ENCODE assay signal across 1 cellular context in the genomic region with DNA sequence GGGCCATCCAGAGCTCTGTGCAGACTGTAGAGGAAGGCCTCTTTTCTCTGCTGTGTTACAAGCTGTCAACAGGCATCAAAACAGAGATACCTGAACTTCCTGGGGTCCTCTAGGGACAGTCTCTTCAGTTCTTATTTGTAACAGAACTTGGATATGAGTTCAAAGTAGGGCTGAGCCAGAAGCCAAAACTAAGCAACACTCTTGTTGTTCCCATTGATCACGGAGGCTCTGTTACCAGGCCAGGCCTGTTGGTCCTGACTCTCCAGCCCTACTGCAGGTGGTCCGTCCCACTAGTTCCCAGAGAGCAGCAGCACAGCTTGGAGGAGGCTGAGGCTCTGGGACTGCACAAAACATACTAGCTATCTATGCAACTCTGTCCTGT.
TF ChIP-seq lines count a peak whose summit lies in the region.

No MANE protein-coding gene starts in this region.

TF ChIP-seq in HepG2, 621 proteins besides CTCF, POLR2A, EP300 and RAD21 (continues in another document):
- TF ChIP-seq ZNF781 (CRISPR knock-in tag; IDR thresholded peaks at IDR 0.05; ENCODE audit: borderline replicate concordance, not compliant biosample characterization) (no peak), ZNF3 (CRISPR knock-in tag; IDR thresholded peaks at IDR 0.05) (no peak), ZNF552 (CRISPR knock-in tag; IDR thresholded peaks at IDR 0.05; ENCODE audit: borderline replicate concordance) (no peak), NCOA5 (CRISPR knock-in tag; IDR thresholded peaks at IDR 0.05) (no peak), ZNF687 (CRISPR knock-in tag; IDR thresholded peaks at IDR 0.05) (peak; percentile 63), ZKSCAN5 (CRISPR knock-in tag; IDR thresholded peaks at IDR 0.05) (no peak), ELF4 (CRISPR knock-in tag; IDR thresholded peaks at IDR 0.05; ENCODE audit: borderline replicate concordance) (no peak), DNMT3B (CRISPR knock-in tag; conservative IDR thresholded peaks at IDR 0.05) (no peak), FOXP4 (CRISPR knock-in tag; IDR thresholded peaks at IDR 0.05) (no peak), MIER3 (CRISPR knock-in tag; IDR thresholded peaks at IDR 0.05; ENCODE audit: borderline replicate concordance) (no peak), LRRFIP1 (CRISPR knock-in tag; conservative IDR thresholded peaks at IDR 0.05) (no peak), ZBTB38 (CRISPR knock-in tag; IDR thresholded peaks at IDR 0.05) (peak; percentile 60; the same call in 1 of the 2 replicates), ZFX (CRISPR knock-in tag; IDR thresholded peaks at IDR 0.05; ENCODE audit: low read depth) (peak; percentile 57), ZBTB7B (CRISPR knock-in tag; IDR thresholded peaks at IDR 0.05) (no peak), ZNF501 (CRISPR knock-in tag; IDR thresholded peaks at IDR 0.05) (0 out of 2 replicates have a peak, but pooled peaks have one; percentile 5), TSC22D2 (CRISPR knock-in tag; IDR thresholded peaks at IDR 0.05; ENCODE audit: borderline replicate concordance) (no peak), ZNF883 (CRISPR knock-in tag; IDR thresholded peaks at IDR 0.05; ENCODE audit: not compliant biosample characterization) (no peak), DRAP1 (CRISPR knock-in tag; IDR thresholded peaks at IDR 0.05) (no peak), ZNF329 (CRISPR knock-in tag; IDR thresholded peaks at IDR 0.05; ENCODE audit: low read depth) (no peak), JUN (CRISPR knock-in tag; IDR thresholded peaks at IDR 0.05) (no peak), BRD4 (CRISPR knock-in tag; IDR thresholded peaks at IDR 0.05) (peak; percentile 33; the same call in 1 of the 2 replicates), NRL (CRISPR knock-in tag; IDR thresholded peaks at IDR 0.05; ENCODE audit: borderline replicate concordance) (0 out of 2 replicates have a peak, but pooled peaks have one; percentile 36), ZNF451 (CRISPR knock-in tag; IDR thresholded peaks at IDR 0.05) (no peak), ZNF577 (CRISPR knock-in tag; IDR thresholded peaks at IDR 0.05; ENCODE audit: borderline replicate concordance, low read depth) (no peak), ZNF614 (CRISPR knock-in tag; IDR thresholded peaks at IDR 0.05; ENCODE audit: borderline replicate concordance) (no peak), NONO (IDR thresholded peaks at IDR 0.05) (no peak), NONO (CRISPR knock-in tag; conservative IDR thresholded peaks at IDR 0.05) (no peak), HOXA3 (CRISPR knock-in tag; IDR thresholded peaks at IDR 0.05) (no peak), ZIK1 (CRISPR knock-in tag; IDR thresholded peaks at IDR 0.05; ENCODE audit: borderline replicate concordance, low read depth) (no peak), ZNF260 (CRISPR knock-in tag; IDR thresholded peaks at IDR 0.05; ENCODE audit: borderline replicate concordance, low read depth) (no peak), FOXM1 (CRISPR knock-in tag; IDR thresholded peaks at IDR 0.05) (no peak), ZNF343 (CRISPR knock-in tag; IDR thresholded peaks at IDR 0.05) (no peak), ZNF75D (CRISPR knock-in tag; IDR thresholded peaks at IDR 0.05; ENCODE audit: borderline replicate concordance) (no peak), ATF7-NPFF (CRISPR knock-in tag; IDR thresholded peaks at IDR 0.05; ENCODE audit: low read depth) (no peak), PCBP1 (IDR thresholded peaks at IDR 0.05; ENCODE audit: borderline replicate concordance, low read depth, low read length) (no peak), ZNF101 (CRISPR knock-in tag; IDR thresholded peaks at IDR 0.05; ENCODE audit: borderline replicate concordance, low read depth) (no peak), THAP7 (CRISPR knock-in tag; IDR thresholded peaks at IDR 0.05) (no peak)
- TF ChIP-seq, protein P1, sequence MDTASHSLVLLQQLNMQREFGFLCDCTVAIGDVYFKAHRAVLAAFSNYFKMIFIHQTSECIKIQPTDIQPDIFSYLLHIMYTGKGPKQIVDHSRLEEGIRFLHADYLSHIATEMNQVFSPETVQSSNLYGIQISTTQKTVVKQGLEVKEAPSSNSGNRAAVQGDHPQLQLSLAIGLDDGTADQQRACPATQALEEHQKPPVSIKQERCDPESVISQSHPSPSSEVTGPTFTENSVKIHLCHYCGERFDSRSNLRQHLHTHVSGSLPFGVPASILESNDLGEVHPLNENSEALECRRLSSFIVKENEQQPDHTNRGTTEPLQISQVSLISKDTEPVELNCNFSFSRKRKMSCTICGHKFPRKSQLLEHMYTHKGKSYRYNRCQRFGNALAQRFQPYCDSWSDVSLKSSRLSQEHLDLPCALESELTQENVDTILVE (CRISPR knock-in tag; IDR thresholded peaks at IDR 0.05): no peak
- TF ChIP-seq, protein P2, sequence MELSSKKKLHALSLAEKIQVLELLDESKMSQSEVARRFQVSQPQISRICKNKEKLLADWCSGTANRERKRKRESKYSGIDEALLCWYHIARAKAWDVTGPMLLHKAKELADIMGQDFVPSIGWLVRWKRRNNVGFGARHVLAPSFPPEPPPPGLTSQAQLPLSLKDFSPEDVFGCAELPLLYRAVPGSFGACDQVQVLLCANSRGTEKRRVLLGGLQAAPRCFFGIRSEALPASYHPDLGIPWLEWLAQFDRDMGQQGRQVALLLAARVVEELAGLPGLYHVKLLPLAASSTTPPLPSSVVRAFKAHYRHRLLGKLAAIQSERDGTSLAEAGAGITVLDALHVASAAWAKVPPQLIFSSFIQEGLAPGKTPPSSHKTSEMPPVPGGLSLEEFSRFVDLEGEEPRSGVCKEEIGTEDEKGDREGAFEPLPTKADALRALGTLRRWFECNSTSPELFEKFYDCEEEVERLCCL (CRISPR knock-in tag; IDR thresholded peaks at IDR 0.05; ENCODE audit: borderline replicate concordance): no peak
- TF ChIP-seq, protein P3, sequence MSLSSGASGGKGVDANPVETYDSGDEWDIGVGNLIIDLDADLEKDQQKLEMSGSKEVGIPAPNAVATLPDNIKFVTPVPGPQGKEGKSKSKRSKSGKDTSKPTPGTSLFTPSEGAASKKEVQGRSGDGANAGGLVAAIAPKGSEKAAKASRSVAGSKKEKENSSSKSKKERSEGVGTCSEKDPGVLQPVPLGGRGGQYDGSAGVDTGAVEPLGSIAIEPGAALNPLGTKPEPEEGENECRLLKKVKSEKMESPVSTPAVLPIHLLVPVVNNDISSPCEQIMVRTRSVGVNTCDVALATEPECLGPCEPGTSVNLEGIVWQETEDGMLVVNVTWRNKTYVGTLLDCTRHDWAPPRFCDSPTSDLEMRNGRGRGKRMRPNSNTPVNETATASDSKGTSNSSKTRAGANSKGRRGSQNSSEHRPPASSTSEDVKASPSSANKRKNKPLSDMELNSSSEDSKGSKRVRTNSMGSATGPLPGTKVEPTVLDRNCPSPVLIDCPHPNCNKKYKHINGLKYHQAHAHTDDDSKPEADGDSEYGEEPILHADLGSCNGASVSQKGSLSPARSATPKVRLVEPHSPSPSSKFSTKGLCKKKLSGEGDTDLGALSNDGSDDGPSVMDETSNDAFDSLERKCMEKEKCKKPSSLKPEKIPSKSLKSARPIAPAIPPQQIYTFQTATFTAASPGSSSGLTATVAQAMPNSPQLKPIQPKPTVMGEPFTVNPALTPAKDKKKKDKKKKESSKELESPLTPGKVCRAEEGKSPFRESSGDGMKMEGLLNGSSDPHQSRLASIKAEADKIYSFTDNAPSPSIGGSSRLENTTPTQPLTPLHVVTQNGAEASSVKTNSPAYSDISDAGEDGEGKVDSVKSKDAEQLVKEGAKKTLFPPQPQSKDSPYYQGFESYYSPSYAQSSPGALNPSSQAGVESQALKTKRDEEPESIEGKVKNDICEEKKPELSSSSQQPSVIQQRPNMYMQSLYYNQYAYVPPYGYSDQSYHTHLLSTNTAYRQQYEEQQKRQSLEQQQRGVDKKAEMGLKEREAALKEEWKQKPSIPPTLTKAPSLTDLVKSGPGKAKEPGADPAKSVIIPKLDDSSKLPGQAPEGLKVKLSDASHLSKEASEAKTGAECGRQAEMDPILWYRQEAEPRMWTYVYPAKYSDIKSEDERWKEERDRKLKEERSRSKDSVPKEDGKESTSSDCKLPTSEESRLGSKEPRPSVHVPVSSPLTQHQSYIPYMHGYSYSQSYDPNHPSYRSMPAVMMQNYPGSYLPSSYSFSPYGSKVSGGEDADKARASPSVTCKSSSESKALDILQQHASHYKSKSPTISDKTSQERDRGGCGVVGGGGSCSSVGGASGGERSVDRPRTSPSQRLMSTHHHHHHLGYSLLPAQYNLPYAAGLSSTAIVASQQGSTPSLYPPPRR (CRISPR knock-in tag; IDR thresholded peaks at IDR 0.05; ENCODE audit: borderline replicate concordance): no peak
- TF ChIP-seq, protein P4, sequence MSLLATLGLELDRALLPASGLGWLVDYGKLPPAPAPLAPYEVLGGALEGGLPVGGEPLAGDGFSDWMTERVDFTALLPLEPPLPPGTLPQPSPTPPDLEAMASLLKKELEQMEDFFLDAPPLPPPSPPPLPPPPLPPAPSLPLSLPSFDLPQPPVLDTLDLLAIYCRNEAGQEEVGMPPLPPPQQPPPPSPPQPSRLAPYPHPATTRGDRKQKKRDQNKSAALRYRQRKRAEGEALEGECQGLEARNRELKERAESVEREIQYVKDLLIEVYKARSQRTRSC (CRISPR knock-in tag; IDR thresholded peaks at IDR 0.05; ENCODE audit: low read depth): no peak
- TF ChIP-seq, protein P5, sequence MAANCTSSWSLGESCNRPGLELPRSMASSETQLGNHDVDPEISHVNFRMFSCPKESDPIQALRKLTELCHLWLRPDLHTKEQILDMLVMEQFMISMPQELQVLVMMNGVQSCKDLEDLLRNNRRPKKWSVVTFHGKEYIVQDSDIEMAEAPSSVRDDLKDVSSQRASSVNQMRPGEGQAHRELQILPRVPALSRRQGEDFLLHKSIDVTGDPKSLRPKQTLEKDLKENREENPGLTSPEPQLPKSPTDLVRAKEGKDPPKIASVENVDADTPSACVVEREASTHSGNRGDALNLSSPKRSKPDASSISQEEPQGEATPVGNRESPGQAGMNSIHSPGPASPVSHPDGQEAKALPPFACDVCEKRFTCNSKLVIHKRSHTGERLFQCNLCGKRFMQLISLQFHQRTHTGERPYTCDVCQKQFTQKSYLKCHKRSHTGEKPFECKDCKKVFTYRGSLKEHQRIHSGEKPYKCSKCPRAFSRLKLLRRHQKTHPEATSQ (CRISPR knock-in tag; IDR thresholded peaks at IDR 0.05; ENCODE audit: borderline replicate concordance): no peak
